10 cellular contexts compared by ENCODE assay signal in genomic region chr4:152200776-152201333, GRCh38.
"Had no signal": no experiment of that assay in that cellular context is flagged by ENCODE, and none has a peak within 500 bp of the region (broad histone marks: within the 10 kb centered on the region; RNA-seq: fewer than 3 reads in every experiment).

No MANE protein-coding gene starts in this region.

- H3K9ac ChIP-seq: KMS-11 had no signal

- ATAC-seq: GM23338, HCT116 had no signal

- H3K4me3 ChIP-seq: GM23338 had no signal

- H3K27ac ChIP-seq: HL-60, KMS-11 had no signal

- DNase-seq: H9, Karpas-422, KBM-7 had no signal

- H3K4me2 ChIP-seq: GM23338, KMS-11 had no signal

- FAIRE-seq: H1, H54, HTR-8/SVneo had no signal
